31 cellular contexts compared by ENCODE assay signal in genomic region chr11:19329910-19330309, GRCh38.
"Had no signal": no experiment of that assay in that cellular context is flagged by ENCODE, and none has a peak within 500 bp of the region (broad histone marks: within the 10 kb centered on the region; RNA-seq: fewer than 3 reads in every experiment).

No MANE protein-coding gene starts in this region.

- H3K9me3 ChIP-seq: ascending aorta had no signal

- H3K36me3 ChIP-seq: ascending aorta had no signal

- H3K4me3 ChIP-seq: ascending aorta had no signal

- H3K4me1 ChIP-seq: ascending aorta had no signal

- H3K27me3 ChIP-seq: ascending aorta had no signal

- H3K27ac ChIP-seq: ascending aorta, VCaP had no signal

- DNase-seq: activated B cell treated with CpG ODN at 0.5 μM for 24 hours; activated CD4-positive, alpha-beta memory T cell treated with anti-CD3 and anti-CD28 coated beads for 36 hours; activated CD4-positive, alpha-beta T cell treated with anti-CD3 and anti-CD28 coated beads for 4 hours; activated CD4-positive, alpha-beta T cell treated with anti-CD3 and anti-CD28 coated beads, Interleukin-2, amount 10 ng/mL, durations not matched to agents 24 days and 14 days; activated CD4-positive, alpha-beta T cell treated with anti-CD3 and anti-CD28 coated beads, Interleukin-2, amount 50 U/mL, for 1 hour; activated CD4-positive, alpha-beta T cell treated with anti-CD3 and anti-CD28 coated beads, Interleukin-2, amount 50 U/mL, for 4 hours; activated CD4-positive, CD25-positive, alpha-beta regulatory T cell treated with anti-CD3 and anti-CD28 coated beads, Interleukin-2, amount 50 U/mL, for 72 hours; activated CD8-positive, alpha-beta memory T cell treated with anti-CD3 and anti-CD28 coated beads, Interleukin-2, amount 50 U/mL, for 4 hours; activated CD8-positive, alpha-beta T cell treated with anti-CD3 and anti-CD28 coated beads for 36 hours; activated effector memory CD4-positive, alpha-beta T cell treated with anti-CD3 and anti-CD28 coated beads, Interleukin-2, amount 50 U/mL, for 16 hours; activated gamma-delta T cell treated with Interleukin-2 at 50 U/mL for 16 hours; activated naive CD4-positive, alpha-beta T cell; activated naive CD4-positive, alpha-beta T cell treated with anti-CD3 and anti-CD28 coated beads for 36 hours; activated naive CD4-positive, alpha-beta T cell treated with anti-CD3 and anti-CD28 coated beads, Interleukin-2, amount 50 U/mL, for 16 hours; activated naive CD8-positive, alpha-beta T cell treated with anti-CD3 and anti-CD28 coated beads, Interleukin-2, amount 10 ng/mL, durations not matched to agents 7 days and 5 days; activated naive CD8-positive, alpha-beta T cell treated with anti-CD3 and anti-CD28 coated beads, Interleukin-2, amount 50 U/mL, for 24 hours; activated T-cell treated with anti-CD3 and anti-CD28 coated beads for 4 hours; activated T-cell treated with anti-CD3 and anti-CD28 coated beads, Interleukin-2, amount 50 U/mL, for 1 hour; activated T-cell treated with anti-CD3 and anti-CD28 coated beads, Interleukin-2, amount 50 U/mL, for 4 hours; activated T-cell treated with anti-CD3 and anti-CD28 coated beads, Interleukin-2, amount 50 U/mL, for 72 hours; amygdala; anterior cingulate cortex; central memory CD4-positive, alpha-beta T cell; T-helper 2 cell; T-helper 9 cell had no signal

- ATAC-seq: activated CD8-positive, alpha-beta T cell treated with anti-CD3 and anti-CD28 coated beads for 36 hours; activated naive CD4-positive, alpha-beta T cell treated with anti-CD3 and anti-CD28 coated beads, Interleukin-2, amount 50 U/mL, for 72 hours; activated naive CD8-positive, alpha-beta T cell treated with anti-CD3 and anti-CD28 coated beads, Interleukin-2, amount 50 U/mL, for 24 hours; activated T-cell treated with anti-CD3 and anti-CD28 coated beads, Interleukin-2, amount 50 U/mL, for 4 hours; activated T-cell treated with anti-CD3 and anti-CD28 coated beads, Interleukin-2, amount 50 U/mL, for 72 hours; activated T-helper 17 cell treated with anti-CD3 and anti-CD28 coated beads, Interleukin-2, amount 50 U/mL, for 72 hours had no signal

- FAIRE-seq: colon, TTC549 had no signal
